Comparison of ENCODE assay signal across 1 cellular context in genomic region chr12:47725091-47725772, GRCh38.
TF ChIP-seq lines count a peak whose summit lies in the region.

Gene ENDOU, minus strand, starts transcription at chr12:47725490. Its CDS starts 77 bp downstream, at chr12:47725413.

TF ChIP-seq in GM12878, 131 proteins besides CTCF, POLR2A, EP300 and RAD21:
- TF ChIP-seq STAT1 (conservative IDR thresholded peaks at IDR 0.05): no peak
- TF ChIP-seq SMARCA5 (IDR thresholded peaks at IDR 0.05): no peak
- TF ChIP-seq ZNF384 (IDR thresholded peaks at IDR 0.05; ENCODE audit: borderline replicate concordance, low read depth, low read length): no peak
- no peak for TF ChIP-seq ZNF217 (IDR thresholded peaks at IDR 0.05)
- no peak for TF ChIP-seq ZNF592 (IDR thresholded peaks at IDR 0.05)
- no peak for TF ChIP-seq SPI1 (IDR thresholded peaks at IDR 0.05; ENCODE audit: borderline replicate concordance, insufficient read depth, low read depth, low read length)
